Comparison of ENCODE assay signal across 8 cellular contexts in the genomic region with DNA sequence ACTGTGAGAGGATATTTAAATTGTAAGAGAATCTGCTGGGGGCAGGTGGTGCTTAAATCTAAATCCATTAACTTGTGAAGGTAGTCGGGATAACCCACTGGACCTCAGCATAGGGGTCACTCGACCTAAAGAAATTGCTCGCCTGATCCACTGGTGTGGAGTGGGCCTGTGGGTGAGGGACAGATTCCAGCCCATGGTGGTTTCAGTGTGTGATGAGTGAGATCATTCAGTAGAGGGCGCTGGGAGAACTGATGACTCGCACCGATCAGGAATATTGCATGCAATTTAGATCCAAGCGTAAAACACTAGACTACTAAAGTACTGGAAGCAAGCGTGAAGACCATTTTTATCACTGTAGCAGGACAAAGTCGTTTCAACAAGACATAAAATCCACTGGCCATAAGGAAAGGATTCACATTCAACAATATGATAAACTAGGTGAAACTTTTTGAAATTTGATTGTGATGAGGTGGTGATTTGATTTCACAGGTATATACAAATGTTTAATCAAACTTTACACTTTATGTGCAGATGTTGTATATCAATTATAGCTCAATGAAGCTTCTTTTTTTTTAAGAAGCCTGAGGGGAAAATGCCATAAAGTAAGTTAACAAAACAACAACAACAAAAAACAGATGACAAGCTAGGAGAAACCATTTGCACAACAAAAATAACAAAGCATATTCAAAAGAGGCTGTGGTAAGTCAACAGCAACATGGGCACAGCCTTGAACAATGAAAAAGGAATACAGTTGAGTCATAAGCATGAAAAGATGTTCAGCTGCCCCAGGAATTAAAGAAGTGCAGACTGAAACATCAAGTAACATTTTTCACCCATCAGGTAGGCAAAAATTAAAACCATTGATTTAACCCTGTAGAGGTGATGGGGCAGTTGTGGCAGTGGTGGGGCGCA. TPM values are rescaled to one million over a fixed set of nuclear protein-coding genes. Genes with fewer than 3 reads are reported as not detected.
DNase-seq lines count a peak whose midpoint lies in the region; TF ChIP-seq lines count a peak whose summit lies in the region.

No MANE protein-coding gene starts in this region.

- no peaks in the 10 kb centered on the region for H3K36me3 ChIP-seq in HEK293 (ENCODE audit: control insufficient read depth in 2 of 2, insufficient read depth in 1 of 2, low read length in 2 of 2)
- no peaks in the 10 kb centered on the region for H3K36me3 ChIP-seq in endodermal cell (ENCODE audit: control insufficient read depth, insufficient read depth, low read length)
- H3K36me3 ChIP-seq in suprapubic skin: no peaks in the 10 kb centered on the region

- H3K9me3 ChIP-seq in HEK293 (ENCODE audit: control insufficient read depth, insufficient read depth, low read depth, low read length) (no peaks in the 10 kb centered on the region), endodermal cell (ENCODE audit: control insufficient read depth, low read length) (no peaks in the 10 kb centered on the region), suprapubic skin (no peaks in the 10 kb centered on the region)

- H3K27ac ChIP-seq in HEK293 (ENCODE audit: extremely low read depth, low read depth, low read length): no peak overlapping the region
- no peak overlapping the region for H3K27ac ChIP-seq in endodermal cell (ENCODE audit: low read depth, low read length)
- H3K27ac ChIP-seq in suprapubic skin: no peak overlapping the region

- H3K4me1 ChIP-seq in HEK293 (ENCODE audit: control insufficient read depth, insufficient read depth, low read length): no peaks in the 10 kb centered on the region
- no peaks in the 10 kb centered on the region for H3K4me1 ChIP-seq in endodermal cell (ENCODE audit: control insufficient read depth, insufficient read depth, low read length)
- no peaks in the 10 kb centered on the region for H3K4me1 ChIP-seq in suprapubic skin

- no peak for TF ChIP-seq POLR2A in suprapubic skin (IDR thresholded peaks at IDR 0.05)

- CTCF ChIA-PET in HEK293 (lab: Yijun Ruan, JAX): interaction anchor here (0.6 to 4.9 kb wide), 39 partner anchors 9 to 367 kb away, joined by 3 to 49 read pairs (median 4); a partner anchor contains a TSS

- in situ Hi-C loops in G401 (cut with HindIII; ENCODE audit: low sequenced_read_pairs): no loop called here

- H3K4me3 ChIP-seq in HEK293 (ENCODE audit: low read depth, low read length): no peak overlapping the region
- H3K4me3 ChIP-seq in endodermal cell (ENCODE audit: low read length): no peak overlapping the region
- no peak overlapping the region for H3K4me3 ChIP-seq in suprapubic skin

- TF ChIP-seq CTCF in HEK293 (tag by site-specific recombination; IDR thresholded peaks at IDR 0.05) (peak; percentile 72), endodermal cell (conservative IDR thresholded peaks at IDR 0.05) (peak; percentile 82), suprapubic skin (IDR thresholded peaks at IDR 0.05) (peak; percentile 22 to 71)

- WGBS in endodermal cell (ENCODE audit: insufficient coverage in 1 of 2, insufficient read length in 1 of 2), 2 experiments: 29 to 31% methylated on average over 8 to 9 of the region's 10 CpGs
- 14% methylated on average over 9 of the region's 10 CpGs for WGBS in suprapubic skin

- TF ChIP-seq EP300 in suprapubic skin (IDR thresholded peaks at IDR 0.05): no peak

- POLR2A ChIA-PET in HEK293 (lab: Yijun Ruan, JAX): interaction anchor here (0.6 to 1.6 kb wide), 4 partner anchors 25 to 66 kb away, joined by 3 to 9 read pairs (median 4); no protein-coding TSS in a partner anchor

- H3K27me3 ChIP-seq in endodermal cell (ENCODE audit: control insufficient read depth, insufficient read depth, low read length, poor library complexity, severe bottlenecking) (no peaks in the 10 kb centered on the region), suprapubic skin (no peaks in the 10 kb centered on the region)

- peaks cover 9% of the 10 kb centered on the region for H3K9me3 Mint-ChIP-seq in endodermal cell

- DNase-seq in 8988T (peak; percentile 87), G401 (ENCODE audit: low spot score) (peak; percentile 88), NAMALWA (ENCODE audit: low spot score) (peak; percentile 71), T-helper 9 cell (peak; percentile 18), endodermal cell (peak; percentile 78), lung microvascular endothelial cell (ENCODE audit: low read depth in 2 of 2) (peak; percentile 73 to 81), suprapubic skin (ENCODE audit: low spot score in 2 of 2) (no peak)

- peaks cover 7% of the 10 kb centered on the region for H3K4me1 Mint-ChIP-seq in endodermal cell

- H3K27me3 Mint-ChIP-seq in endodermal cell (ENCODE audit: insufficient read depth): no peaks in the 10 kb centered on the region

- H3K36me3 Mint-ChIP-seq in endodermal cell (ENCODE audit: low read depth): peaks cover 11% of the 10 kb centered on the region

- no peak overlapping the region for H3K9ac ChIP-seq in endodermal cell (ENCODE audit: extremely low read depth, low read length, poor library complexity, severe bottlenecking)

- H3K27ac Mint-ChIP-seq in endodermal cell: peak overlapping the region; percentile 74

- no peak overlapping the region for H3K4me3 Mint-ChIP-seq in endodermal cell

TF ChIP-seq in HEK293, 187 proteins besides CTCF, POLR2A, EP300 and RAD21 (continues in another document):
- TF ChIP-seq, protein P1, sequence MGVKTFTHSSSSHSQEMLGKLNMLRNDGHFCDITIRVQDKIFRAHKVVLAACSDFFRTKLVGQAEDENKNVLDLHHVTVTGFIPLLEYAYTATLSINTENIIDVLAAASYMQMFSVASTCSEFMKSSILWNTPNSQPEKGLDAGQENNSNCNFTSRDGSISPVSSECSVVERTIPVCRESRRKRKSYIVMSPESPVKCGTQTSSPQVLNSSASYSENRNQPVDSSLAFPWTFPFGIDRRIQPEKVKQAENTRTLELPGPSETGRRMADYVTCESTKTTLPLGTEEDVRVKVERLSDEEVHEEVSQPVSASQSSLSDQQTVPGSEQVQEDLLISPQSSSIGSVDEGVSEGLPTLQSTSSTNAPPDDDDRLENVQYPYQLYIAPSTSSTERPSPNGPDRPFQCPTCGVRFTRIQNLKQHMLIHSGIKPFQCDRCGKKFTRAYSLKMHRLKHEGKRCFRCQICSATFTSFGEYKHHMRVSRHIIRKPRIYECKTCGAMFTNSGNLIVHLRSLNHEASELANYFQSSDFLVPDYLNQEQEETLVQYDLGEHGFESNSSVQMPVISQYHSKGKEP (tag by site-specific recombination; IDR thresholded peaks at IDR 0.05): peak; percentile 57; the same call in 1 of the 2 replicates
- TF ChIP-seq ZNF660 (tag by site-specific recombination; IDR thresholded peaks at IDR 0.05) (peak; percentile 81), ZEB2 (tag by site-specific recombination; IDR thresholded peaks at IDR 0.05) (0 out of 2 replicates have a peak, but pooled peaks have one; percentile 21), ZNF791 (tag by site-specific recombination; IDR thresholded peaks at IDR 0.05) (no peak), SP2 (tag by site-specific recombination; IDR thresholded peaks at IDR 0.05) (no peak), ZNF600 (tag by site-specific recombination; IDR thresholded peaks at IDR 0.05) (peak; percentile 49; the same call in 1 of the 2 replicates), ZNF214 (tag by site-specific recombination; IDR thresholded peaks at IDR 0.05; ENCODE audit: borderline replicate concordance) (no peak)

RNA-seq across cellular contexts. Expression of a gene that starts 7.5 kb away (rescaled TPM):
- total RNA-seq in G401 (2014; rRNA removed; shearing (Covaris generic)): 33.0 and 47.7 TPM in 2 replicates
- total RNA-seq in endodermal cell (10 to 100 TPM; 72.7 to 74.8 TPM), lung microvascular endothelial cell (25.5 and 43.1 TPM in 2 replicates), suprapubic skin (10 to 100 TPM; 15.8 to 17.5 (median 16.5) TPM)
- 36.0 TPM for polyA plus RNA-seq in endodermal cell (2013, experiment 1 of 2)
- 28.7 TPM for polyA plus RNA-seq in endodermal cell (2013, experiment 2 of 2)

RNA-seq across cellular contexts. Expression of a gene that starts 23.3 kb away (rescaled TPM):
- total RNA-seq in G401 (2014; rRNA removed; shearing (Covaris generic)): 0.31 TPM in 1 of 2 replicates, not detected in the other
- total RNA-seq in endodermal cell (10 to 100 TPM; 13.5 to 15.9 TPM), lung microvascular endothelial cell (0.44 and 0.99 TPM in 2 replicates), suprapubic skin (under 1 TPM in 3 of 4 donors, not detected in 1; 0.17 to 0.73 (median 0.30) TPM)
- polyA plus RNA-seq in endodermal cell (2013, experiment 1 of 2): 6.5 TPM
- 6.6 TPM for polyA plus RNA-seq in endodermal cell (2013, experiment 2 of 2)

RNA-seq across cellular contexts. Expression of a gene that starts 38.7 kb away (rescaled TPM):
- 58.3 and 63.1 TPM in 2 replicates for total RNA-seq in G401 (2014; rRNA removed; shearing (Covaris generic))
- total RNA-seq in endodermal cell: 100 to 1,000 TPM in 1 of 2 donors, 10 to 100 TPM in 1; 88.7 to 117 TPM
- polyA plus RNA-seq in endodermal cell (2013, experiment 1 of 2): 105 TPM
- 101 TPM for polyA plus RNA-seq in endodermal cell (2013, experiment 2 of 2)
- 40.9 and 46.2 TPM in 2 replicates for total RNA-seq in lung microvascular endothelial cell
- total RNA-seq in suprapubic skin: 10 to 100 TPM; 36.7 to 81.4 (median 48.2) TPM

Comparison
In these comparisons a context has a peak if more than half of its experiments do, and no peak if none do; other contexts are left out.
1. DNase-seq: peak in 8988T (single experiment), G401 (single experiment), NAMALWA (single experiment), T-helper 9 cell (single experiment), endodermal cell (single experiment) and lung microvascular endothelial cell (2 of 2); none in suprapubic skin (0 of 2).
2. Peak in every context shown above with its lines, with median percentiles within 50 percentile points of each other: CTCF ChIP-seq.